ENCODE assay signal across 24 cellular contexts in the genomic region with DNA sequence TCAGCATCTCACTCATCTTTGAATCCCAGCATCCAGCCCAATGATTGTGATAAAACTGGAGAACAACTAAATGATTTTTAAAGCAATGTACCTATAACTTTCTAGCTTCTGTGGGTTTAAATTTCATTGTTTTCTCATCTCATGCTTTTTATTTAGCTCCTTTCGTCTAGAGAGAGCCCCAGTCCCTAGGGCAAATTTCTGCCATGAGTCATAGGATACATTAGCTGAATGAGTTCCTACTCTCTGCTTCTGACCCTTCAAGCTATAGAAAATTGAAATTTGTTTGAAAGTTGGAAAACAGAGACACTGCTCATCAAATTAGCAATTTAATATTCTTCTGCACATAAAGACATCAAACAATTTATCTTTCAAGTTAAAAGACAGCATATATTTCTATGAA.
DNase-seq lines count a peak whose midpoint lies in the region; ATAC-seq, FAIRE-seq and TF ChIP-seq lines count a peak whose summit lies in the region.
"Had no signal": no experiment of that assay in that cellular context is flagged by ENCODE, and none has a peak within 500 bp of the region (broad histone marks: within the 10 kb centered on the region; RNA-seq: fewer than 3 reads in every experiment).

No MANE protein-coding gene starts in this region.

- no peaks in the 10 kb centered on the region for H3K27me3 Mint-ChIP-seq in stimulated activated naive CD8-positive, alpha-beta T cell treated with anti-CD3 and anti-CD28 coated beads, Interleukin-15, amount 100 ng/mL, for 72 hours
- H3K27me3 Mint-ChIP-seq: activated CD4-positive, alpha-beta T cell treated with anti-CD3 and anti-CD28 coated beads, Interleukin-2, amount 10 ng/mL, durations not matched to agents 7 days and 5 days; T-cell had no signal

- peaks cover 0 to 4% of the 10 kb centered on the region in 2 donors for H3K9me3 Mint-ChIP-seq in stimulated activated naive CD8-positive, alpha-beta T cell treated with anti-CD3 and anti-CD28 coated beads, Interleukin-15, amount 100 ng/mL, for 72 hours
- H3K9me3 Mint-ChIP-seq: activated CD4-positive, alpha-beta T cell treated with anti-CD3 and anti-CD28 coated beads, Interleukin-2, amount 10 ng/mL, durations not matched to agents 7 days and 5 days; T-cell had no signal

- FAIRE-seq in bronchial epithelial cell (lab: Jason Lieb, UNC), result no peak
- FAIRE-seq: A549, D721Med had no signal

- H3K36me3 ChIP-seq in bronchial epithelial cell (ENCODE audit: control insufficient read depth, insufficient read depth, low read length), result peaks cover 13% of the 10 kb centered on the region
- H3K36me3 ChIP-seq: adrenal gland had no signal

- no peaks in the 10 kb centered on the region for H3K27me3 ChIP-seq in bronchial epithelial cell (ENCODE audit: control insufficient read depth, insufficient read depth, low read length)
- H3K27me3 ChIP-seq: adrenal gland; BLaER1 treated with 17β-estradiol and CSF1 and Interleukin-3, amounts not matched to agents 10 nM and 100 nM; heart left ventricle; right atrium auricular region had no signal

- peak overlapping the region in 1 of 2 donors; percentile 3 for H3K27ac Mint-ChIP-seq in stimulated activated naive CD8-positive, alpha-beta T cell treated with anti-CD3 and anti-CD28 coated beads, Interleukin-15, amount 100 ng/mL, for 72 hours
- H3K27ac Mint-ChIP-seq: activated CD4-positive, alpha-beta T cell treated with anti-CD3 and anti-CD28 coated beads, Interleukin-2, amount 10 ng/mL, durations not matched to agents 7 days and 5 days; T-cell had no signal

- no peak overlapping the region for H3K4me3 Mint-ChIP-seq in stimulated activated naive CD8-positive, alpha-beta T cell treated with anti-CD3 and anti-CD28 coated beads, Interleukin-15, amount 100 ng/mL, for 72 hours
- H3K4me3 Mint-ChIP-seq: activated CD4-positive, alpha-beta T cell treated with anti-CD3 and anti-CD28 coated beads, Interleukin-2, amount 10 ng/mL, durations not matched to agents 7 days and 5 days; T-cell had no signal

- H3K4me1 Mint-ChIP-seq in stimulated activated naive CD8-positive, alpha-beta T cell treated with anti-CD3 and anti-CD28 coated beads, Interleukin-15, amount 100 ng/mL, for 72 hours, result peaks cover 11% of the 10 kb centered on the region

- no peak overlapping the region for H3K4me3 ChIP-seq in bronchial epithelial cell (ENCODE audit: low read depth, low read length)
- H3K4me3 ChIP-seq: A549; adrenal gland; BLaER1 treated with 17β-estradiol and CSF1 and Interleukin-3, amounts not matched to agents 10 nM and 100 nM; heart left ventricle; right atrium auricular region had no signal

- peak; percentile 1 for DNase-seq in A172 (ENCODE audit: low spot score)
- peak; percentile 45 for DNase-seq in M059J (ENCODE audit: low read depth)
- DNase-seq in bronchial epithelial cell (ENCODE audit: low read depth), result peak; percentile 20
- peak; percentile 3 for DNase-seq in hepatic stellate cell (ENCODE audit: low spot score)
- no peak for DNase-seq in HK-2 (ENCODE audit: unreplicated experiment)
- DNase-seq in stimulated activated naive CD8-positive, alpha-beta T cell treated with anti-CD3 and anti-CD28 coated beads, Interleukin-15, amount 100 ng/mL, for 72 hours, result no peak
- DNase-seq: activated CD4-positive, alpha-beta T cell treated with anti-CD3 and anti-CD28 coated beads, Interleukin-2, amount 10 ng/mL, durations not matched to agents 7 days and 5 days; activated gamma-delta T cell treated with Interleukin-2 at 50 U/mL for 16 hours; adrenal gland; heart left ventricle; NCI-H1417 treated with DMSO at 0.1 percent for 48 hours; NCI-H2171; NCI-H69; Right ventricle myocardium superior; stimulated activated CD8-positive, alpha-beta memory T cell treated with anti-CD3 and anti-CD28 coated beads, Interleukin-4, amount 100 ng/mL, for 48 hours; substantia nigra; T-cell had no signal

- ATAC-seq in stimulated activated naive CD8-positive, alpha-beta T cell treated with anti-CD3 and anti-CD28 coated beads, Interleukin-15, amount 100 ng/mL, for 72 hours, result no peak
- no peak for ATAC-seq in GM19035 (IDR thresholded peaks at IDR 0.05; ENCODE audit: unreplicated experiment)
- ATAC-seq in GM21786 (IDR thresholded peaks at IDR 0.05; ENCODE audit: unreplicated experiment), result no peak
- ATAC-seq: A549, esophagus mucosa, T-cell had no signal

- TF ChIP-seq CTCF in bronchial epithelial cell (IDR thresholded peaks at IDR 0.05; ENCODE audit: insufficient read depth, low read length, severe bottlenecking), result no peak

Comparison
In these comparisons a context has a peak if more than half of its experiments do, and no peak if none do; other contexts are left out.
1. DNase-seq: peak in A172 (single experiment), M059J (single experiment), bronchial epithelial cell (single experiment) and hepatic stellate cell (single experiment); none in HK-2 (single experiment) and stimulated activated naive CD8-positive, alpha-beta T cell treated with anti-CD3 and anti-CD28 coated beads, Interleukin-15, amount 100 ng/mL, for 72 hours (0 of 2).